In the genomic region with DNA sequence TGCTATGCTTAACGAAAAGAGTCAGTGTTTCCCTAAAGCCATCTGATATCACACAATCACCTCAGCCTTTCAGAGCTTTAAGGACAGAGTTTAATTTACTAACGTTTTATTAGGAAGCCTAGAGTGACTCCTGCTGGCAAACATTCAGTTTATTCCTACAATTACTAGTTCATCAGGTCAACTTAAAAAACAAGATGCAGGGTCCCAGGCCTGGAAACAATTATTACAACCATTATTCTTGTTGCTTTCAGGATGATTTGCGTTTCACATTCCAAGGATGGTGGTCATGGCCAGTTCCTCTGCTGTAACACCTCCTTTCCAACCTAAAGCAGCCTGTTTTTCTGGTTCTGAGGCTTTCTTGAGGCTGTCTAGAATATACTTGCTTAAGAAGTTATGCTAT, we compare ENCODE assay signal across 8 cellular contexts. TPM values are rescaled to one million over a fixed set of nuclear protein-coding genes. Genes with fewer than 3 reads are reported as not detected.
DNase-seq lines count a peak whose midpoint lies in the region; ATAC-seq and TF ChIP-seq lines count a peak whose summit lies in the region.

No MANE protein-coding gene starts in this region.

- intact Hi-C loops in activated T-helper 1 cell treated with anti-CD3 and anti-CD28 coated beads, Interleukin-12 subunit alpha, Interleukin-12 subunit beta, Interleukin-2, Interleukin-4 antibody, amounts not matched to agents 30 ng/mL and 10 ng/mL and 1 ng/mL, durations not matched to agents 14 hours and 24 hours and 36 hours (cut with micrococcal nuclease) = loop anchor here (1.0 to 2.0 kb wide), 4 partner anchors 55 to 215 kb away; a partner anchor contains a TSS
- intact Hi-C loops in lower leg skin (cut with DNase I; ENCODE audit: low total_unique reads) = no loop called here

- H3K4me1 Mint-ChIP-seq in activated T-helper 1 cell treated with anti-CD3 and anti-CD28 coated beads, Interleukin-12 subunit alpha, Interleukin-12 subunit beta, Interleukin-2, Interleukin-4 antibody, amounts not matched to agents 30 ng/mL and 10 ng/mL and 1 ng/mL, durations not matched to agents 14 hours and 24 hours and 36 hours (ENCODE audit: low read depth) = peaks cover 46% of the 10 kb centered on the region
- peaks cover 35% of the 10 kb centered on the region for H3K4me1 Mint-ChIP-seq in type B pancreatic cell (ENCODE audit: unreplicated experiment)

- no peak for ATAC-seq in HG02970 (IDR thresholded peaks at IDR 0.05; ENCODE audit: low FRiP score, unreplicated experiment)

- DNase-seq in DMS53 treated with DMSO at 0.1 percent for 48 hours (lab: John Stamatoyannopoulos, UW; ENCODE audit: unreplicated experiment) = peak; percentile 40
- peak; percentile 54 for DNase-seq in LoVo (ENCODE audit: low spot score)
- no peak for DNase-seq in activated T-helper 1 cell treated with anti-CD3 and anti-CD28 coated beads, Interleukin-12 subunit alpha, Interleukin-12 subunit beta, Interleukin-2, Interleukin-4 antibody, amounts not matched to agents 30 ng/mL and 10 ng/mL and 1 ng/mL, durations not matched to agents 14 hours and 24 hours and 36 hours (ENCODE audit: low spot score)
- peak; percentile 81 for DNase-seq in islet precursor cell
- DNase-seq in type B pancreatic cell (ENCODE audit: extremely low spot score, unreplicated experiment) = no peak
- no peak for DNase-seq in activated gamma-delta T cell (lab: John Stamatoyannopoulos, UW)
- DNase-seq in lower leg skin (ENCODE audit: low spot score in 2 of 2) = no peak

- TF ChIP-seq POLR2A in lower leg skin (IDR thresholded peaks at IDR 0.05) = no peak

- H3K27ac Mint-ChIP-seq in activated T-helper 1 cell treated with anti-CD3 and anti-CD28 coated beads, Interleukin-12 subunit alpha, Interleukin-12 subunit beta, Interleukin-2, Interleukin-4 antibody, amounts not matched to agents 30 ng/mL and 10 ng/mL and 1 ng/mL, durations not matched to agents 14 hours and 24 hours and 36 hours = no peak overlapping the region
- H3K27ac Mint-ChIP-seq in type B pancreatic cell = peak overlapping the region; percentile 91

- H3K9me3 Mint-ChIP-seq in activated T-helper 1 cell treated with anti-CD3 and anti-CD28 coated beads, Interleukin-12 subunit alpha, Interleukin-12 subunit beta, Interleukin-2, Interleukin-4 antibody, amounts not matched to agents 30 ng/mL and 10 ng/mL and 1 ng/mL, durations not matched to agents 14 hours and 24 hours and 36 hours = no peaks in the 10 kb centered on the region
- H3K9me3 Mint-ChIP-seq in type B pancreatic cell = no peaks in the 10 kb centered on the region

- H3K36me3 Mint-ChIP-seq in activated T-helper 1 cell treated with anti-CD3 and anti-CD28 coated beads, Interleukin-12 subunit alpha, Interleukin-12 subunit beta, Interleukin-2, Interleukin-4 antibody, amounts not matched to agents 30 ng/mL and 10 ng/mL and 1 ng/mL, durations not matched to agents 14 hours and 24 hours and 36 hours (ENCODE audit: low read depth) = peaks cover 25% of the 10 kb centered on the region
- H3K36me3 Mint-ChIP-seq in type B pancreatic cell = no peaks in the 10 kb centered on the region

- H3K4me3 Mint-ChIP-seq in activated T-helper 1 cell treated with anti-CD3 and anti-CD28 coated beads, Interleukin-12 subunit alpha, Interleukin-12 subunit beta, Interleukin-2, Interleukin-4 antibody, amounts not matched to agents 30 ng/mL and 10 ng/mL and 1 ng/mL, durations not matched to agents 14 hours and 24 hours and 36 hours = peak overlapping the region; percentile 79
- H3K4me3 Mint-ChIP-seq in type B pancreatic cell = peak overlapping the region; percentile 91

- H3K27me3 Mint-ChIP-seq in activated T-helper 1 cell treated with anti-CD3 and anti-CD28 coated beads, Interleukin-12 subunit alpha, Interleukin-12 subunit beta, Interleukin-2, Interleukin-4 antibody, amounts not matched to agents 30 ng/mL and 10 ng/mL and 1 ng/mL, durations not matched to agents 14 hours and 24 hours and 36 hours (ENCODE audit: insufficient read depth) = peaks cover 4% of the 10 kb centered on the region
- no peaks in the 10 kb centered on the region for H3K27me3 Mint-ChIP-seq in type B pancreatic cell

- 15 to 20% methylated on average over 3 of the region's 3 CpGs for WGBS in lower leg skin, 2 donors

- H3K4me3 ChIP-seq in lower leg skin (ENCODE audit: low read depth, poor library complexity, severe bottlenecking) = no peak overlapping the region

- TF ChIP-seq CTCF in type B pancreatic cell (conservative IDR thresholded peaks at IDR 0.05) = peak; percentile 64
- no peak for TF ChIP-seq CTCF in lower leg skin (IDR thresholded peaks at IDR 0.05)

RNA-seq across cellular contexts. Expression of a gene that starts 1.5 kb away (rescaled TPM):
- 31.8 and 32.7 TPM in 2 replicates for total RNA-seq in activated T-helper 1 cell treated with anti-CD3 and anti-CD28 coated beads, Interleukin-12 subunit alpha, Interleukin-12 subunit beta, Interleukin-2, Interleukin-4 antibody, amounts not matched to agents 30 ng/mL and 10 ng/mL and 1 ng/mL, durations not matched to agents 14 hours and 24 hours and 36 hours
- total RNA-seq in type B pancreatic cell (ENCODE audit: low replicate concordance) (25.9 and 35.9 TPM in 2 replicates), lower leg skin (10 to 100 TPM; 41.5 to 69.1 (median 58.2) TPM)

RNA-seq across cellular contexts. Expression of a gene that starts 46.0 kb away (rescaled TPM):
- total RNA-seq in activated T-helper 1 cell treated with anti-CD3 and anti-CD28 coated beads, Interleukin-12 subunit alpha, Interleukin-12 subunit beta, Interleukin-2, Interleukin-4 antibody, amounts not matched to agents 30 ng/mL and 10 ng/mL and 1 ng/mL, durations not matched to agents 14 hours and 24 hours and 36 hours = 20.5 and 21.3 TPM in 2 replicates
- total RNA-seq in type B pancreatic cell (ENCODE audit: low replicate concordance) (18.7 and 18.8 TPM in 2 replicates), lower leg skin (10 to 100 TPM; 10.6 to 18.8 (median 14.4) TPM)

RNA-seq across cellular contexts. Expression of a gene that starts 55.9 kb away (rescaled TPM):
- 21.2 and 22.8 TPM in 2 replicates for total RNA-seq in activated T-helper 1 cell treated with anti-CD3 and anti-CD28 coated beads, Interleukin-12 subunit alpha, Interleukin-12 subunit beta, Interleukin-2, Interleukin-4 antibody, amounts not matched to agents 30 ng/mL and 10 ng/mL and 1 ng/mL, durations not matched to agents 14 hours and 24 hours and 36 hours
- total RNA-seq in type B pancreatic cell (ENCODE audit: low replicate concordance) (15.1 and 16.0 TPM in 2 replicates), lower leg skin (10 to 100 TPM; 19.3 to 20.9 (median 19.9) TPM)

Comparison
In these comparisons a context has a peak if more than half of its experiments do, and no peak if none do; other contexts are left out.
1. DNase-seq: peak in DMS53 treated with DMSO at 0.1 percent for 48 hours (single experiment), LoVo (single experiment) and islet precursor cell (single experiment); none in activated T-helper 1 cell treated with anti-CD3 and anti-CD28 coated beads, Interleukin-12 subunit alpha, Interleukin-12 subunit beta, Interleukin-2, Interleukin-4 antibody, amounts not matched to agents 30 ng/mL and 10 ng/mL and 1 ng/mL, durations not matched to agents 14 hours and 24 hours and 36 hours (single experiment), type B pancreatic cell (single experiment), activated gamma-delta T cell (single experiment) and lower leg skin (0 of 2).